27 cellular contexts compared by ENCODE assay signal in genomic region chr9:38003946-38004808, GRCh38.
DNase-seq lines count a peak whose midpoint lies in the region; ATAC-seq and TF ChIP-seq lines count a peak whose summit lies in the region.
"Had no signal": no experiment of that assay in that cellular context is flagged by ENCODE, and none has a peak within 500 bp of the region (broad histone marks: within the 10 kb centered on the region; RNA-seq: fewer than 3 reads in every experiment).

No MANE protein-coding gene starts in this region.

- H3K4me3 ChIP-seq in osteoblast (ENCODE audit: insufficient read depth, low read length) = no peak overlapping the region
- H3K4me3 ChIP-seq: colonic mucosa, esophagus squamous epithelium, psoas muscle, SJCRH30, stomach, transverse colon had no signal

- H3K36me3 ChIP-seq in osteoblast (ENCODE audit: insufficient read depth, low read length) = peaks cover 2% of the 10 kb centered on the region
- H3K36me3 ChIP-seq: colonic mucosa, SJCRH30, transverse colon had no signal

- no peak overlapping the region for H3K4me2 ChIP-seq in osteoblast (ENCODE audit: insufficient read depth, low read length)

- no peaks in the 10 kb centered on the region for H3K9me3 Mint-ChIP-seq in HFFc6
- H3K9me3 Mint-ChIP-seq: activated B cell treated with CpG ODN at 0.5 μM for 24 hours; activated T-cell treated with anti-CD3 and anti-CD28 coated beads, Interleukin-2, amount 50 U/mL, for 72 hours; T-cell had no signal

- peaks cover 52% of the 10 kb centered on the region for H3K79me2 ChIP-seq in osteoblast (ENCODE audit: insufficient read depth, low read length)

- no peak for ATAC-seq in GM18517 (IDR thresholded peaks at IDR 0.05; ENCODE audit: unreplicated experiment)
- ATAC-seq: HCT116, left colon had no signal

- H3K27me3 ChIP-seq in osteoblast (ENCODE audit: insufficient read depth, low read length) = no peaks in the 10 kb centered on the region
- H3K27me3 ChIP-seq: colonic mucosa, esophagus squamous epithelium, SJCRH30, stomach, transverse colon had no signal

- H3K36me3 Mint-ChIP-seq in HFFc6 (ENCODE audit: low read depth) = peaks cover 5% of the 10 kb centered on the region
- H3K36me3 Mint-ChIP-seq: T-cell had no signal

- peak overlapping the region; percentile 9 for H3K27ac ChIP-seq in osteoblast (ENCODE audit: low read depth, low read length)
- H3K27ac ChIP-seq: C4-2B, colonic mucosa, psoas muscle, SJCRH30, transverse colon had no signal

- no peak for TF ChIP-seq CTCF in HFFc6 (IDR thresholded peaks at IDR 0.05)
- no peak for TF ChIP-seq CTCF in osteoblast (IDR thresholded peaks at IDR 0.05; ENCODE audit: extremely low read depth, low read depth, low read length)

- H2AFZ ChIP-seq in osteoblast (ENCODE audit: low read length) = no peak overlapping the region

- peak overlapping the region; percentile 75; the same call in 1 of the 2 replicates for H3K27ac Mint-ChIP-seq in HFFc6
- H3K27ac Mint-ChIP-seq: activated B cell treated with CpG ODN at 0.5 μM for 24 hours; activated T-cell treated with anti-CD3 and anti-CD28 coated beads, Interleukin-2, amount 50 U/mL, for 72 hours; T-cell had no signal

- H3K27me3 Mint-ChIP-seq in HFFc6 (ENCODE audit: insufficient read depth) = peaks cover 8% of the 10 kb centered on the region
- H3K27me3 Mint-ChIP-seq: activated B cell treated with CpG ODN at 0.5 μM for 24 hours, T-cell had no signal

- DNase-seq in HFFc6 (no peak), NCI-H2171 treated with DMSO at 0.1 percent for 48 hours (lab: John Stamatoyannopoulos, UW) (peak; percentile 88), cerebellum (ENCODE audit: low spot score) (peak; percentile 81), osteoblast (ENCODE audit: insufficient read length, low spot score, missing footprints) (no peak), retina (no peak)
- DNase-seq in stimulated activated CD4-positive, alpha-beta T cell treated with anti-CD3 and anti-CD28 coated beads, Interleukin-1b, Interleukin-23, amount 100 ng/mL, for 48 hours = no peak
- DNase-seq: activated B cell treated with CpG ODN at 0.5 μM for 24 hours; activated CD4-positive, alpha-beta T cell treated with anti-CD3 and anti-CD28 coated beads, Interleukin-2, amount 50 U/mL, for 1 hour; activated naive CD4-positive, alpha-beta T cell treated with Interleukin-2 at 50 U/mL for 16 hours; amniotic stem cell; Caco-2; colonic mucosa; esophagus squamous epithelium; left colon; mesendoderm; NCI-H1694; NCI-H524 treated with DMSO at 0.1 percent for 48 hours; nucleus accumbens; psoas muscle; SJCRH30; stomach; transverse colon had no signal

- H3K9me3 ChIP-seq in osteoblast (ENCODE audit: low read depth, low read length) = no peaks in the 10 kb centered on the region
- H3K9me3 ChIP-seq: Caco-2, colonic mucosa, esophagus squamous epithelium, psoas muscle, SJCRH30, stomach, transverse colon had no signal

- H3K4me3 Mint-ChIP-seq in HFFc6 = no peak overlapping the region
- H3K4me3 Mint-ChIP-seq: activated B cell treated with CpG ODN at 0.5 μM for 24 hours; activated T-cell treated with anti-CD3 and anti-CD28 coated beads, Interleukin-2, amount 50 U/mL, for 72 hours; T-cell had no signal

- peaks cover 9% of the 10 kb centered on the region for H4K20me1 ChIP-seq in osteoblast (ENCODE audit: insufficient read depth, low read length)

- peaks cover 38% of the 10 kb centered on the region for H3K4me1 ChIP-seq in osteoblast (ENCODE audit: insufficient read depth, low read length)
- H3K4me1 ChIP-seq: colonic mucosa had no signal

- peaks cover 72% of the 10 kb centered on the region for H3K4me1 Mint-ChIP-seq in HFFc6 (ENCODE audit: low read depth)

Comparison
In these comparisons a context has a peak if more than half of its experiments do, and no peak if none do; other contexts are left out.
1. DNase-seq: peak in NCI-H2171 treated with DMSO at 0.1 percent for 48 hours (single experiment) and cerebellum (single experiment); none in HFFc6 (single experiment), osteoblast (single experiment), retina (single experiment) and stimulated activated CD4-positive, alpha-beta T cell treated with anti-CD3 and anti-CD28 coated beads, Interleukin-1b, Interleukin-23, amount 100 ng/mL, for 48 hours (single experiment).